Comparison of ENCODE assay signal across 13 cellular contexts in the genomic region with DNA sequence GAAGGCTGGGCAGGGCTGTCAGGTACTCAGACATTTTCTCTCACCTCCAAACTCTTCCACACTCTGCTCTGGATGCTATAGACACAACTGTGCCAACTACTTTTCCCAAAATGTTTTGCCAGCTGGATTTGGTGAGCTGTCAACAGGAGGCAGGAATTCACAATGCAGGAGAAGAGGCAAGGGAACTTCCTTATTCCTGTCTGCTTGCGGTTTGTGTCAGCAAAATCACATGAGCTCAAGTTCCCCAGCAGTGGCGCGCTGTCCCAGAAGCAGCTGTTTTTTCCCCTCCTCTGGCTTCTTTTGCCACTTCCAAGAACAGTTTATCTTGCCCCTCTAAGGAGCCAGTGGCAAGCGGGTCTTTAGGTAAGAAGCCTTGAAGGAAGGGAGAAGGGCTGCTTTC.
A peak's percentile ranks its signal among the peaks of the same experiment; 100 is the strongest.
DNase-seq lines count a peak whose midpoint lies in the region; ATAC-seq and TF ChIP-seq lines count a peak whose summit lies in the region.
"Had no signal": no experiment of that assay in that cellular context is flagged by ENCODE, and none has a peak within 500 bp of the region (broad histone marks: within the 10 kb centered on the region; RNA-seq: fewer than 3 reads in every experiment).

No MANE protein-coding gene starts in this region.

- no peak overlapping the region for H2BK12ac ChIP-seq in neuronal stem cell (ENCODE audit: low read length)

- H2BK15ac ChIP-seq in neuronal stem cell (ENCODE audit: low read length): no peak overlapping the region

- WGBS in neuronal stem cell (ENCODE audit: extremely low coverage in 2 of 2, insufficient read length in 2 of 2, insufficient replicate concordance in 1 of 2), 2 donors: no CpG with 5 or more reads among the region's 4 CpGs

- H2AFZ ChIP-seq in neuronal stem cell (ENCODE audit: low read length): peak overlapping the region; percentile 56

- H2AK5ac ChIP-seq in neuronal stem cell (ENCODE audit: low read depth, low read length): no peak overlapping the region

- H3K9me3 ChIP-seq in SK-N-MC (ENCODE audit: low read depth, low read length): no peaks in the 10 kb centered on the region
- H3K9me3 ChIP-seq in cardiac muscle cell (ENCODE audit: low read depth): no peaks in the 10 kb centered on the region
- no peaks in the 10 kb centered on the region for H3K9me3 ChIP-seq in neuronal stem cell (replicated peaks in 1 of 2; ENCODE audit: control insufficient read depth in 2 of 2, insufficient read depth in 1 of 2, low read depth in 1 of 2, low read length in 2 of 2)

- H3K4me1 ChIP-seq in cardiac muscle cell (ENCODE audit: low read depth) (no peaks in the 10 kb centered on the region), neuronal stem cell (ENCODE audit: control insufficient read depth in 2 of 2, insufficient read depth in 1 of 2, low read depth in 1 of 2, low read length in 2 of 2) (no peaks in the 10 kb centered on the region)

- H2BK120ac ChIP-seq in neuronal stem cell (ENCODE audit: low read depth, low read length): no peak overlapping the region

- H3K9ac ChIP-seq in SK-N-MC (ENCODE audit: insufficient read length) (peak overlapping the region; percentile 28), neuronal stem cell (ENCODE audit: low read depth, low read length, poor library complexity) (peak overlapping the region; percentile 6)

- H3K27ac ChIP-seq in SK-N-MC (peak overlapping the region; percentile 54; the same call in 1 of the 2 replicates), cardiac muscle cell (no peak overlapping the region), neuronal stem cell (replicated peaks; ENCODE audit: low read length) (no peak overlapping the region)

- H3K23ac ChIP-seq in neuronal stem cell (ENCODE audit: low read depth, low read length, poor library complexity): no peak overlapping the region

- no peak overlapping the region for H4K8ac ChIP-seq in neuronal stem cell (ENCODE audit: low read depth, low read length)

- H3K79me1 ChIP-seq in neuronal stem cell (ENCODE audit: low read depth, low read length): no peaks in the 10 kb centered on the region

- no peak for ATAC-seq in HG02840 (IDR thresholded peaks at IDR 0.05; ENCODE audit: low FRiP score, unreplicated experiment)
- ATAC-seq: activated T-cell treated with anti-CD3 and anti-CD28 coated beads, Interleukin-2, amount 50 U/mL, for 72 hours; GM12878 had no signal

- H4K91ac ChIP-seq in neuronal stem cell (ENCODE audit: low read depth, low read length, poor library complexity): no peak overlapping the region

- peak; percentile 9 for DNase-seq in ELF-1 (ENCODE audit: low read depth, low spot score)
- peak; percentile 24 for DNase-seq in SK-N-MC (ENCODE audit: low read depth, low spot score)
- DNase-seq in cardiac muscle cell (ENCODE audit: low read depth in 1 of 2, low spot score in 1 of 2): peak in 1 of 2 donors; percentile 61
- DNase-seq in neuronal stem cell (ENCODE audit: low spot score): no peak
- no peak for DNase-seq in NCI-H2196 treated with DMSO at 0.1 percent for 48 hours (lab: John Stamatoyannopoulos, UW; ENCODE audit: unreplicated experiment)
- no peak for DNase-seq in NCI-H1048 (lab: John Stamatoyannopoulos, UW)
- DNase-seq in activated CD4-positive, alpha-beta T cell treated with anti-CD3 and anti-CD28 coated beads, Interleukin-2, amount 50 U/mL, for 4 hours: no peak
- DNase-seq: activated T-cell treated with anti-CD3 and anti-CD28 coated beads, Interleukin-2, amount 50 U/mL, for 72 hours; CD8-positive, alpha-beta memory T cell; dermis blood vessel endothelial cell; NK-92 treated with Interleukin-12 subunit alpha and Interleukin-12 subunit beta, amount 100 ng/mL, for 24 hours had no signal

- no peak overlapping the region for H2BK5ac ChIP-seq in neuronal stem cell (ENCODE audit: low read length)

- no peak overlapping the region for H3K4ac ChIP-seq in neuronal stem cell (ENCODE audit: low read length)

- no peak overlapping the region for H3K18ac ChIP-seq in neuronal stem cell (ENCODE audit: low read length)

- H3K27me3 ChIP-seq in cardiac muscle cell (no peaks in the 10 kb centered on the region), neuronal stem cell (ENCODE audit: control insufficient read depth in 3 of 3, insufficient read depth in 3 of 3, low read depth in 1 of 3, low read length in 3 of 3) (no peaks in the 10 kb centered on the region)

- H3K4me3 ChIP-seq in SK-N-MC (peak overlapping the region; percentile 60), cardiac muscle cell (no peak overlapping the region), neuronal stem cell (ENCODE audit: low read length in 2 of 2) (no peak overlapping the region)
- H3K4me3 ChIP-seq: GM12878 had no signal

- TF ChIP-seq CTCF in cardiac muscle cell (IDR thresholded peaks at IDR 0.05; ENCODE audit: low read depth, low read length): peak; percentile 18

- H3K36me3 ChIP-seq in SK-N-MC (ENCODE audit: insufficient read depth, low read length) (no peaks in the 10 kb centered on the region), cardiac muscle cell (no peaks in the 10 kb centered on the region), neuronal stem cell (replicated peaks in 1 of 2; ENCODE audit: control insufficient read depth in 2 of 2, insufficient read depth in 2 of 2, low read length in 2 of 2) (no peaks in the 10 kb centered on the region)

- H3K4me2 ChIP-seq in neuronal stem cell (ENCODE audit: insufficient read depth, low read length, poor library complexity, severe bottlenecking): no peak overlapping the region

- H3K14ac ChIP-seq in neuronal stem cell (ENCODE audit: low read length): no peak overlapping the region

Comparison
In these comparisons a context has a peak if more than half of its experiments do, and no peak if none do; other contexts are left out.
1. DNase-seq: peak in ELF-1 (single experiment) and SK-N-MC (single experiment); none in neuronal stem cell (single experiment), NCI-H2196 treated with DMSO at 0.1 percent for 48 hours (single experiment), NCI-H1048 (single experiment) and activated CD4-positive, alpha-beta T cell treated with anti-CD3 and anti-CD28 coated beads, Interleukin-2, amount 50 U/mL, for 4 hours (0 of 2).